14 cellular contexts compared by ENCODE assay signal in genomic region chr19:49213791-49214190, GRCh38. TPM values are rescaled to one million over a fixed set of nuclear protein-coding genes. Genes with fewer than 3 reads are reported as not detected.
DNase-seq lines count a peak whose midpoint lies in the region; ATAC-seq, FAIRE-seq and TF ChIP-seq lines count a peak whose summit lies in the region.
"Had no signal": no experiment of that assay in that cellular context is flagged by ENCODE, and none has a peak within 500 bp of the region (broad histone marks: within the 10 kb centered on the region; RNA-seq: fewer than 3 reads in every experiment).

No MANE protein-coding gene starts in this region.

- H3K27me3 ChIP-seq in endothelial cell of umbilical vein (ENCODE audit: control insufficient read depth in 2 of 2, insufficient read depth in 2 of 2, low read length in 2 of 2), result no peaks in the 10 kb centered on the region
- no peaks in the 10 kb centered on the region for H3K27me3 ChIP-seq in testis
- no peaks in the 10 kb centered on the region for H3K27me3 ChIP-seq in CD8-positive, alpha-beta memory T cell (ENCODE audit: insufficient read depth, low read length, poor library complexity, severe bottlenecking)

- H3K27me3 Mint-ChIP-seq in activated T-cell treated with anti-CD3 and anti-CD28 coated beads, Interleukin-2, amount 50 U/mL, for 72 hours (ENCODE audit: low read depth), result no peaks in the 10 kb centered on the region
- H3K27me3 Mint-ChIP-seq in CD8-positive, alpha-beta memory T cell, result peaks cover 11 to 12% of the 10 kb centered on the region in 2 donors

- H4K20me1 ChIP-seq in endothelial cell of umbilical vein (replicated peaks; ENCODE audit: control insufficient read depth, extremely low read depth, insufficient read depth, low read length), result no peaks in the 10 kb centered on the region

- H3K4me3 ChIP-seq in NB4 (ENCODE audit: low read depth, low read length) (no peak overlapping the region), endothelial cell of umbilical vein (replicated peaks in 1 of 3; ENCODE audit: insufficient read depth in 1 of 3, low read depth in 1 of 3, low read length in 3 of 3) (no peak overlapping the region), testis (no peak overlapping the region)
- no peak overlapping the region for H3K4me3 ChIP-seq in CD8-positive, alpha-beta memory T cell (ENCODE audit: low read length)

- 76 to 77% methylated on average over 12 to 13 of the region's 13 CpGs for WGBS in testis, 2 donors

- H3K9me3 ChIP-seq in endothelial cell of umbilical vein (replicated peaks; ENCODE audit: control insufficient read depth, insufficient read depth, low read length), result no peaks in the 10 kb centered on the region
- no peaks in the 10 kb centered on the region for H3K9me3 ChIP-seq in testis
- no peaks in the 10 kb centered on the region for H3K9me3 ChIP-seq in CD8-positive, alpha-beta memory T cell (ENCODE audit: low read length)

- H3K79me2 ChIP-seq in endothelial cell of umbilical vein (ENCODE audit: control insufficient read depth, insufficient read depth, low read length), result no peaks in the 10 kb centered on the region

- CTCF ChIA-PET in endothelial cell of umbilical vein (lab: Charles Lee), result interaction anchor here (0.9 to 3.1 kb wide), 4 partner anchors 11 to 426 kb away, joined by 3 to 10 read pairs (median 4); no protein-coding TSS in a partner anchor
- CTCF ChIA-PET in CD8-positive, alpha-beta memory T cell (lab: Charles Lee), result interaction anchor here (0.6 to 1.6 kb wide), 3 partner anchors 12 to 179 kb away, joined by 3 to 4 read pairs (median 3); no protein-coding TSS in a partner anchor

- H3K9ac ChIP-seq in endothelial cell of umbilical vein (replicated peaks; ENCODE audit: extremely low read depth, insufficient read depth, low read length), result no peak overlapping the region

- no peaks in the 10 kb centered on the region for H3K9me1 ChIP-seq in endothelial cell of umbilical vein (replicated peaks; ENCODE audit: control insufficient read depth, extremely low read depth, insufficient read depth, low read length)

- no peaks in the 10 kb centered on the region for H3K4me1 Mint-ChIP-seq in activated T-cell treated with anti-CD3 and anti-CD28 coated beads, Interleukin-2, amount 50 U/mL, for 72 hours (ENCODE audit: low read depth)
- peaks cover 4 to 9% (median 5%) of the 10 kb centered on the region in 3 donors for H3K4me1 Mint-ChIP-seq in CD8-positive, alpha-beta memory T cell

- no peak overlapping the region for H3K27ac Mint-ChIP-seq in activated T-cell treated with anti-CD3 and anti-CD28 coated beads, Interleukin-2, amount 50 U/mL, for 72 hours
- no peak overlapping the region for H3K27ac Mint-ChIP-seq in CD8-positive, alpha-beta memory T cell
- H3K27ac Mint-ChIP-seq: activated T-helper 1 cell treated with anti-CD3 and anti-CD28 coated beads, Interleukin-12 subunit alpha, Interleukin-12 subunit beta, Interleukin-2, Interleukin-4 antibody, amounts not matched to agents 30 ng/mL and 10 ng/mL and 1 ng/mL, durations not matched to agents 14 hours and 24 hours and 36 hours; immature natural killer cell had no signal

- dilution Hi-C loops in endothelial cell of umbilical vein (cut with MboI; ENCODE audit: extremely low pct_ligation_motif_present, low sequenced_read_pairs), result no loop called here

- H3K9me3 Mint-ChIP-seq in activated T-cell treated with anti-CD3 and anti-CD28 coated beads, Interleukin-2, amount 50 U/mL, for 72 hours, result no peaks in the 10 kb centered on the region
- no peaks in the 10 kb centered on the region for H3K9me3 Mint-ChIP-seq in CD8-positive, alpha-beta memory T cell
- H3K9me3 Mint-ChIP-seq: activated T-helper 1 cell treated with anti-CD3 and anti-CD28 coated beads, Interleukin-12 subunit alpha, Interleukin-12 subunit beta, Interleukin-2, Interleukin-4 antibody, amounts not matched to agents 30 ng/mL and 10 ng/mL and 1 ng/mL, durations not matched to agents 14 hours and 24 hours and 36 hours; immature natural killer cell had no signal

- no peaks in the 10 kb centered on the region for H3K36me3 Mint-ChIP-seq in activated T-cell treated with anti-CD3 and anti-CD28 coated beads, Interleukin-2, amount 50 U/mL, for 72 hours (ENCODE audit: insufficient read depth in 2 of 2)
- H3K36me3 Mint-ChIP-seq in CD8-positive, alpha-beta memory T cell, result no peaks in the 10 kb centered on the region
- H3K36me3 Mint-ChIP-seq: immature natural killer cell had no signal

- TF ChIP-seq POLR2A in NB4 (IDR thresholded peaks at IDR 0.05; ENCODE audit: extremely low read depth, insufficient read length) (no peak), endothelial cell of umbilical vein (IDR thresholded peaks at IDR 0.05; ENCODE audit: low read depth, low read length) (no peak), testis (IDR thresholded peaks at IDR 0.05) (no peak), GM18505 (IDR thresholded peaks at IDR 0.05; ENCODE audit: borderline replicate concordance, extremely low read depth, insufficient read depth, insufficient read length) (no peak)

- intact Hi-C loops in endothelial cell of umbilical vein (cut with micrococcal nuclease) (no loop called here), testis (cut with DNase I; ENCODE audit: low total_unique reads) (loop anchor here (10.0 kb wide), 1 partner anchor 119 kb away; no protein-coding TSS in a partner anchor)

- BruUV-seq in endothelial cell of umbilical vein (replicated peaks; lab: Mats Ljungman, UMichigan), result no TSS peak

- POLR2A ChIA-PET in endothelial cell of umbilical vein (lab: Charles Lee), result no interaction called here
- POLR2A ChIA-PET in CD8-positive, alpha-beta memory T cell (lab: Charles Lee), result no interaction called here

- ATAC-seq in activated T-cell treated with anti-CD3 and anti-CD28 coated beads, Interleukin-2, amount 50 U/mL, for 72 hours (replicated peaks in 1 of 2), result no peak
- ATAC-seq in HG02759 (IDR thresholded peaks at IDR 0.05; ENCODE audit: unreplicated experiment), result no peak
- ATAC-seq in GM18505 (IDR thresholded peaks at IDR 0.05; ENCODE audit: unreplicated experiment), result no peak

- no peaks in the 10 kb centered on the region for H3K36me3 ChIP-seq in endothelial cell of umbilical vein (ENCODE audit: control insufficient read depth in 2 of 2, extremely low read depth in 1 of 2, insufficient read depth in 2 of 2, low read length in 2 of 2)
- no peaks in the 10 kb centered on the region for H3K36me3 ChIP-seq in testis (ENCODE audit: low read depth, missing control alignments)
- H3K36me3 ChIP-seq in CD8-positive, alpha-beta memory T cell (ENCODE audit: insufficient read depth, low read length), result no peaks in the 10 kb centered on the region

- no peak overlapping the region for H3K4me3 Mint-ChIP-seq in activated T-cell treated with anti-CD3 and anti-CD28 coated beads, Interleukin-2, amount 50 U/mL, for 72 hours
- H3K4me3 Mint-ChIP-seq in CD8-positive, alpha-beta memory T cell, result no peak overlapping the region
- H3K4me3 Mint-ChIP-seq: activated T-helper 1 cell treated with anti-CD3 and anti-CD28 coated beads, Interleukin-12 subunit alpha, Interleukin-12 subunit beta, Interleukin-2, Interleukin-4 antibody, amounts not matched to agents 30 ng/mL and 10 ng/mL and 1 ng/mL, durations not matched to agents 14 hours and 24 hours and 36 hours; immature natural killer cell had no signal

- no peak overlapping the region for H2AFZ ChIP-seq in endothelial cell of umbilical vein (ENCODE audit: low read depth, low read length)

- H3K4me2 ChIP-seq in endothelial cell of umbilical vein (ENCODE audit: insufficient read depth, low read length), result no peak overlapping the region

- peak; percentile 5 for DNase-seq in activated T-cell treated with anti-CD3 and anti-CD28 coated beads, Interleukin-2, amount 50 U/mL, for 1 hour
- no peak for DNase-seq in activated T-cell treated with anti-CD3 and anti-CD28 coated beads, Interleukin-2, amount 50 U/mL, for 72 hours
- peak; percentile 16 for DNase-seq in NB4 (ENCODE audit: low read depth)
- no peak for DNase-seq in endothelial cell of umbilical vein (ENCODE audit: low read depth, low spot score)
- DNase-seq in testis, result peak; percentile 31
- no peak for DNase-seq in CD8-positive, alpha-beta memory T cell
- DNase-seq: activated CD4-positive, alpha-beta T cell treated with anti-CD3 and anti-CD28 coated beads for 1 hour; aorta; immature natural killer cell; NCI-H2171 treated with DMSO at 0.1 percent for 48 hours had no signal

- TF ChIP-seq CTCF in NB4 (IDR thresholded peaks at IDR 0.05; ENCODE audit: low read depth, low read length), result peak; percentile 15
- peak; percentile 7 to 22 for TF ChIP-seq CTCF in endothelial cell of umbilical vein (IDR thresholded peaks at IDR 0.05; ENCODE audit: extremely low read depth in 1 of 2, insufficient read depth in 1 of 2, low read depth in 1 of 2, low read length in 2 of 2)
- no peak for TF ChIP-seq CTCF in testis (IDR thresholded peaks at IDR 0.05)

- H3K27ac ChIP-seq in endothelial cell of umbilical vein (ENCODE audit: insufficient read depth, low read depth, low read length) (no peak overlapping the region), testis (no peak overlapping the region)
- H3K27ac ChIP-seq in CD8-positive, alpha-beta memory T cell (ENCODE audit: low read depth, low read length), result no peak overlapping the region

- no peak for FAIRE-seq in endothelial cell of umbilical vein (lab: Jason Lieb, UNC)

- H3K4me1 ChIP-seq in endothelial cell of umbilical vein (ENCODE audit: control insufficient read depth, extremely low read depth, insufficient read depth, low read length), result no peaks in the 10 kb centered on the region
- H3K4me1 ChIP-seq in testis, result no peaks in the 10 kb centered on the region
- no peaks in the 10 kb centered on the region for H3K4me1 ChIP-seq in CD8-positive, alpha-beta memory T cell (ENCODE audit: insufficient read depth, low read length)

RNA-seq across cellular contexts. Expression of gene TRPM4, which starts 56.2 kb away (rescaled TPM):
- total RNA-seq in activated T-cell treated with anti-CD3 and anti-CD28 coated beads, Interleukin-2, amount 50 U/mL, for 72 hours, result 1 to 10 TPM in 1 of 2 donors, under 1 TPM in 1; 0.96 to 1.5 TPM
- total RNA-seq in endothelial cell of umbilical vein (38.9 and 40.6 TPM in 2 replicates), testis (10 to 100 TPM; 30.5 to 45.7 TPM)
- polyA plus RNA-seq in endothelial cell of umbilical vein (17.6 and 23.7 TPM in 2 replicates), testis (ENCODE audit: insufficient read depth, low read depth, low replicate concordance) (16.0 TPM)
- polyA plus RNA-seq in endothelial cell of umbilical vein (2011; cell fraction: cytosol; rRNA removed), result 6.5 and 8.7 TPM in 2 replicates
- 88.1 and 102 TPM in 2 replicates for polyA plus RNA-seq in endothelial cell of umbilical vein (2011; cell fraction: nucleus; rRNA removed)
- polyA plus RNA-seq in endothelial cell of umbilical vein (2012), result 22.6 and 38.8 TPM in 2 replicates
- 20.4 and 22.4 TPM in 2 replicates for polyA minus RNA-seq in endothelial cell of umbilical vein
- 2.5 TPM for polyA minus RNA-seq in endothelial cell of umbilical vein (2011; cell fraction: cytosol; rRNA and poly(A)+ RNA removed)
- polyA minus RNA-seq in endothelial cell of umbilical vein (2011; cell fraction: nucleus; rRNA and poly(A)+ RNA removed), result 21.9 and 29.7 TPM in 2 replicates
- total RNA-seq in CD8-positive, alpha-beta memory T cell, result not detected
- polyA plus RNA-seq in CD8-positive, alpha-beta memory T cell, result not detected

RNA-seq across cellular contexts. Expression of gene HRC, which starts 58.6 kb away (rescaled TPM):
- total RNA-seq in activated T-cell treated with anti-CD3 and anti-CD28 coated beads, Interleukin-2, amount 50 U/mL, for 72 hours, result not detected
- total RNA-seq in endothelial cell of umbilical vein (not detected in 2 replicates), testis (1 to 10 TPM; 1.8 to 5.4 TPM)
- polyA plus RNA-seq in endothelial cell of umbilical vein (not detected in 2 replicates), testis (ENCODE audit: insufficient read depth, low read depth, low replicate concordance) (4.1 TPM)
- not detected in 2 replicates for polyA plus RNA-seq in endothelial cell of umbilical vein (2011; cell fraction: cytosol; rRNA removed)
- not detected in 2 replicates for polyA plus RNA-seq in endothelial cell of umbilical vein (2011; cell fraction: nucleus; rRNA removed)
- 0.44 TPM in 1 of 2 replicates, not detected in the other for polyA plus RNA-seq in endothelial cell of umbilical vein (2012)
- polyA minus RNA-seq in endothelial cell of umbilical vein, result 0.39 and 1.3 TPM in 2 replicates
- not detected for polyA minus RNA-seq in endothelial cell of umbilical vein (2011; cell fraction: cytosol; rRNA and poly(A)+ RNA removed)
- not detected in 2 replicates for polyA minus RNA-seq in endothelial cell of umbilical vein (2011; cell fraction: nucleus; rRNA and poly(A)+ RNA removed)
- total RNA-seq in CD8-positive, alpha-beta memory T cell, result not detected
- not detected for polyA plus RNA-seq in CD8-positive, alpha-beta memory T cell
- total RNA-seq: activated T-helper 1 cell treated with anti-CD3 and anti-CD28 coated beads, Interleukin-12 subunit alpha, Interleukin-12 subunit beta, Interleukin-2, Interleukin-4 antibody, amounts not matched to agents 30 ng/mL and 10 ng/mL and 1 ng/mL, durations not matched to agents 14 hours and 24 hours and 36 hours; dermis microvascular lymphatic vessel endothelial cell had no signal
- polyA plus RNA-seq: immature natural killer cell had no signal

Comparison
In these comparisons a context has a peak if more than half of its experiments do, and no peak if none do; other contexts are left out.
1. DNase-seq: peak in activated T-cell treated with anti-CD3 and anti-CD28 coated beads, Interleukin-2, amount 50 U/mL, for 1 hour (single experiment), NB4 (single experiment) and testis (single experiment); none in activated T-cell treated with anti-CD3 and anti-CD28 coated beads, Interleukin-2, amount 50 U/mL, for 72 hours (0 of 2), endothelial cell of umbilical vein (single experiment) and CD8-positive, alpha-beta memory T cell (0 of 5).
2. CTCF ChIP-seq: peak in NB4 (single experiment) and endothelial cell of umbilical vein (2 of 2); none in testis (0 of 3).
3. RNA of gene TRPM4, which starts 56.2 kb away (total RNA-seq): 30.5 to 45.7 TPM in testis and 38.9 to 40.6 TPM in endothelial cell of umbilical vein; 0.96 to 1.5 TPM in activated T-cell treated with anti-CD3 and anti-CD28 coated beads, Interleukin-2, amount 50 U/mL, for 72 hours and not detected in CD8-positive, alpha-beta memory T cell; every median in the first group is over 10 times any median in the second.